10 cellular contexts compared by ENCODE assay signal in genomic region chr7:74294191-74294998, GRCh38. TPM values are rescaled to one million over a fixed set of nuclear protein-coding genes. Genes with fewer than 3 reads are reported as not detected.
A peak's percentile ranks its signal among the peaks of the same experiment; 100 is the strongest.
DNase-seq lines count a peak whose midpoint lies in the region; TF ChIP-seq lines count a peak whose summit lies in the region.
"Had no signal": no experiment of that assay in that cellular context is flagged by ENCODE, and none has a peak within 500 bp of the region (broad histone marks: within the 10 kb centered on the region; RNA-seq: fewer than 3 reads in every experiment).

No MANE protein-coding gene starts in this region.

- POLR2A ChIA-PET in BJ (lab: Charles Lee): no interaction called here

- no peaks in the 10 kb centered on the region for H3K79me2 ChIP-seq in Karpas-422 (ENCODE audit: low read length)

- H3K4me3 ChIP-seq in BJ (ENCODE audit: low read depth, low read length) (no peak overlapping the region), foreskin fibroblast (ENCODE audit: low read depth in 1 of 2, low read length in 2 of 2) (no peak overlapping the region), Karpas-422 (ENCODE audit: low read length) (no peak overlapping the region)
- H3K4me3 ChIP-seq: breast epithelium, ovary had no signal

- H3K36me3 ChIP-seq in BJ (ENCODE audit: control insufficient read depth, insufficient read depth, low read length) (no peaks in the 10 kb centered on the region; the same call in 1 of the 2 replicates), Karpas-422 (ENCODE audit: insufficient read depth, low read length) (no peaks in the 10 kb centered on the region)
- H3K36me3 ChIP-seq: breast epithelium, ovary had no signal

- CTCF ChIA-PET in BJ (lab: Yijun Ruan, JAX): interaction anchor here (2.1 kb wide), 1 partner anchor 107 kb away, joined by 7 read pairs; no protein-coding TSS in a partner anchor

- peak overlapping the region; percentile 39 for H3K4me3 Mint-ChIP-seq in osteocyte (ENCODE audit: unreplicated experiment)
- no peak overlapping the region for H3K4me3 Mint-ChIP-seq in activated CD4-positive, alpha-beta T cell treated with anti-CD3 and anti-CD28 coated beads, Interleukin-2, amount 10 ng/mL, durations not matched to agents 24 days and 14 days

- H3K9me2 ChIP-seq in Karpas-422 (replicated peaks; ENCODE audit: insufficient read depth, low read length): no peaks in the 10 kb centered on the region

- TF ChIP-seq CTCF in BJ (IDR thresholded peaks at IDR 0.05; ENCODE audit: insufficient read depth, low read depth, low read length) (no peak), foreskin fibroblast (IDR thresholded peaks at IDR 0.05; ENCODE audit: low read depth, low read length) (no peak), osteocyte (IDR thresholded peaks at IDR 0.05) (no peak)

- no peaks in the 10 kb centered on the region for H3K9me3 ChIP-seq in Karpas-422 (ENCODE audit: low read length)
- H3K9me3 ChIP-seq: breast epithelium, ovary had no signal

- H3K27ac ChIP-seq in Karpas-422 (ENCODE audit: low read length): no peak overlapping the region

- no peaks in the 10 kb centered on the region for H3K27me3 Mint-ChIP-seq in osteocyte (ENCODE audit: unreplicated experiment)
- H3K27me3 Mint-ChIP-seq in activated CD4-positive, alpha-beta T cell treated with anti-CD3 and anti-CD28 coated beads, Interleukin-2, amount 10 ng/mL, durations not matched to agents 24 days and 14 days: peaks cover 15% of the 10 kb centered on the region

- H3K27me3 ChIP-seq in BJ (ENCODE audit: control insufficient read depth, insufficient read depth, low read length) (no peaks in the 10 kb centered on the region), Karpas-422 (ENCODE audit: low read length) (no peaks in the 10 kb centered on the region)
- H3K27me3 ChIP-seq: breast epithelium, ovary had no signal

- peaks cover 5% of the 10 kb centered on the region for H3K36me3 Mint-ChIP-seq in osteocyte (ENCODE audit: unreplicated experiment)
- no peaks in the 10 kb centered on the region for H3K36me3 Mint-ChIP-seq in activated CD4-positive, alpha-beta T cell treated with anti-CD3 and anti-CD28 coated beads, Interleukin-2, amount 10 ng/mL, durations not matched to agents 24 days and 14 days (ENCODE audit: low read depth)

- peak; percentile 62 for DNase-seq in BJ (ENCODE audit: low read depth)
- peak; percentile 72 to 87 for DNase-seq in foreskin fibroblast
- no peak for DNase-seq in osteocyte (ENCODE audit: extremely low spot score, unreplicated experiment)
- DNase-seq in activated CD4-positive, alpha-beta T cell treated with anti-CD3 and anti-CD28 coated beads, Interleukin-2, amount 10 ng/mL, durations not matched to agents 24 days and 14 days: no peak
- DNase-seq in NK-92 (lab: John Stamatoyannopoulos, UW; ENCODE audit: unreplicated experiment): no peak
- no peak for DNase-seq in NCI-H1417 (lab: John Stamatoyannopoulos, UW)
- no peak for DNase-seq in Karpas-422
- DNase-seq: ovary had no signal

- H3K9me3 Mint-ChIP-seq in osteocyte (ENCODE audit: unreplicated experiment): no peaks in the 10 kb centered on the region
- H3K9me3 Mint-ChIP-seq in activated CD4-positive, alpha-beta T cell treated with anti-CD3 and anti-CD28 coated beads, Interleukin-2, amount 10 ng/mL, durations not matched to agents 24 days and 14 days: no peaks in the 10 kb centered on the region

- H3K27ac Mint-ChIP-seq in osteocyte (ENCODE audit: unreplicated experiment): peak overlapping the region; percentile 73
- no peak overlapping the region for H3K27ac Mint-ChIP-seq in activated CD4-positive, alpha-beta T cell treated with anti-CD3 and anti-CD28 coated beads, Interleukin-2, amount 10 ng/mL, durations not matched to agents 24 days and 14 days

- no peak overlapping the region for H2AFZ ChIP-seq in Karpas-422 (ENCODE audit: low read length)

- H3K4me2 ChIP-seq in Karpas-422 (ENCODE audit: low read depth, low read length, poor library complexity, severe bottlenecking): no peak overlapping the region

- no peak overlapping the region for H3K9ac ChIP-seq in Karpas-422 (ENCODE audit: low read length)

- 0 out of 2 replicates have a peak, but pooled peaks cover 9% of the 10 kb centered on the region for H4K20me1 ChIP-seq in Karpas-422 (ENCODE audit: insufficient read depth, low read depth, low read length)

- intact Hi-C loops in activated CD4-positive, alpha-beta T cell treated with anti-CD3 and anti-CD28 coated beads, Interleukin-2, amount 10 ng/mL, durations not matched to agents 24 days and 14 days (cut with micrococcal nuclease): no loop called here

- peaks cover 3% of the 10 kb centered on the region; the same call in 1 of the 2 replicates for H3K4me1 ChIP-seq in Karpas-422 (ENCODE audit: low read length)
- H3K4me1 ChIP-seq: breast epithelium had no signal

- H3K4me1 Mint-ChIP-seq in osteocyte (ENCODE audit: unreplicated experiment): peaks cover 28% of the 10 kb centered on the region
- peaks cover 6% of the 10 kb centered on the region for H3K4me1 Mint-ChIP-seq in activated CD4-positive, alpha-beta T cell treated with anti-CD3 and anti-CD28 coated beads, Interleukin-2, amount 10 ng/mL, durations not matched to agents 24 days and 14 days

TF ChIP-seq in PFSK-1, 5 proteins besides CTCF, POLR2A, EP300 and RAD21:
- TF ChIP-seq SIN3A (IDR thresholded peaks at IDR 0.05; ENCODE audit: borderline replicate concordance, insufficient read depth, low read length): no peak
- TF ChIP-seq FOXP2 (optimal IDR thresholded peaks at IDR 0.05; ENCODE audit: borderline replicate concordance, extremely low read depth, extremely low read length, insufficient read depth): peak; percentile 10

RNA-seq across cellular contexts. Expression of gene CLIP2, which starts 5.2 kb away (rescaled TPM):
- polyA plus RNA-seq in BJ (2011; rRNA removed): 4.0 and 5.6 TPM in 2 replicates
- 11.2 and 11.6 TPM in 2 replicates for polyA minus RNA-seq in BJ (2011; rRNA and poly(A)+ RNA removed)
- 14.3 TPM for polyA plus RNA-seq in PFSK-1 (2012; ENCODE audit: insufficient read length, low read depth)
- 40.7 and 44.3 TPM in 2 replicates for total RNA-seq in osteocyte
- 1.2 and 1.4 TPM in 2 replicates for total RNA-seq in activated CD4-positive, alpha-beta T cell treated with anti-CD3 and anti-CD28 coated beads, Interleukin-2, amount 10 ng/mL, durations not matched to agents 24 days and 14 days
- 0.76 TPM in 1 of 2 replicates, not detected in the other for total RNA-seq in Karpas-422 (2014; rRNA removed; shearing (Covaris generic); ENCODE audit: low replicate concordance)

RNA-seq across cellular contexts. Expression of gene RFC2, which starts 40.2 kb away (rescaled TPM):
- 19.4 and 22.1 TPM in 2 replicates for polyA plus RNA-seq in BJ (2011; rRNA removed)
- 14.0 and 20.1 TPM in 2 replicates for polyA minus RNA-seq in BJ (2011; rRNA and poly(A)+ RNA removed)
- 47.3 TPM for polyA plus RNA-seq in PFSK-1 (2012; ENCODE audit: insufficient read length, low read depth)
- 13.5 and 13.8 TPM in 2 replicates for total RNA-seq in osteocyte
- 88.0 and 94.7 TPM in 2 replicates for total RNA-seq in activated CD4-positive, alpha-beta T cell treated with anti-CD3 and anti-CD28 coated beads, Interleukin-2, amount 10 ng/mL, durations not matched to agents 24 days and 14 days
- total RNA-seq in Karpas-422 (2014; rRNA removed; shearing (Covaris generic); ENCODE audit: low replicate concordance): 18.9 and 27.3 TPM in 2 replicates

Comparison
In these comparisons a context has a peak if more than half of its experiments do, and no peak if none do; other contexts are left out.
1. DNase-seq: peak in BJ (single experiment) and foreskin fibroblast (2 of 2); none in osteocyte (single experiment), activated CD4-positive, alpha-beta T cell treated with anti-CD3 and anti-CD28 coated beads, Interleukin-2, amount 10 ng/mL, durations not matched to agents 24 days and 14 days (single experiment), NK-92 (single experiment), NCI-H1417 (0 of 3) and Karpas-422 (single experiment).
2. RNA of gene CLIP2, which starts 5.2 kb away (total RNA-seq): 40.7 to 44.3 TPM in osteocyte; 1.2 to 1.4 TPM in activated CD4-positive, alpha-beta T cell treated with anti-CD3 and anti-CD28 coated beads, Interleukin-2, amount 10 ng/mL, durations not matched to agents 24 days and 14 days and 0.76 TPM in Karpas-422; every median in the first group is over 10 times any median in the second.